ENCODE assay signal across 1 cellular context in genomic region chr2:216195565-216195978, GRCh38.
TF ChIP-seq lines count a peak whose summit lies in the region.

No MANE protein-coding gene starts in this region.

TF ChIP-seq in GM23338, 12 proteins besides CTCF, POLR2A, EP300 and RAD21 (continued from another document):
- TF ChIP-seq ZNF462 (CRISPR knock-in tag; IDR thresholded peaks at IDR 0.05) (no peak), POLR2AphosphoS5 (IDR thresholded peaks at IDR 0.05; ENCODE audit: low read depth) (no peak)
